3 cellular contexts compared by ENCODE assay signal in genomic region chr19:28076628-28077027, GRCh38.
"Had no signal": no experiment of that assay in that cellular context is flagged by ENCODE, and none has a peak within 500 bp of the region (broad histone marks: within the 10 kb centered on the region; RNA-seq: fewer than 3 reads in every experiment).

No MANE protein-coding gene starts in this region.

- DNase-seq: GDM1, GF-D8 had no signal

- H3K4me3 ChIP-seq: GM12878 had no signal

- ATAC-seq: GM12878 had no signal
